Comparison of ENCODE assay signal across 14 cellular contexts in genomic region chr3:99902091-99902490, GRCh38.
DNase-seq lines count a peak whose midpoint lies in the region; ATAC-seq and TF ChIP-seq lines count a peak whose summit lies in the region.
"Had no signal": no experiment of that assay in that cellular context is flagged by ENCODE, and none has a peak within 500 bp of the region (broad histone marks: within the 10 kb centered on the region; RNA-seq: fewer than 3 reads in every experiment).

No MANE protein-coding gene starts in this region.

- H3K27ac Mint-ChIP-seq in activated CD4-positive, alpha-beta T cell treated with anti-CD3 and anti-CD28 coated beads, Interleukin-2, amount 10 ng/mL, durations not matched to agents 24 days and 14 days = no peak overlapping the region

- no peaks in the 10 kb centered on the region for H3K9me2 ChIP-seq in GM23248 (ENCODE audit: insufficient read depth)

- H3K9ac ChIP-seq in GM23248 (peak overlapping the region; percentile 49), skeletal muscle tissue (ENCODE audit: low read depth in 1 of 3, low read length in 3 of 3) (no peak overlapping the region)

- CTCF ChIA-PET in RWPE1 (lab: Yijun Ruan, JAX) = no interaction called here

- H3F3A ChIP-seq in GM23248 (ENCODE audit: insufficient read depth) = peaks cover 35% of the 10 kb centered on the region

- H3K36me3 ChIP-seq in GM23248 (ENCODE audit: low read depth) (no peaks in the 10 kb centered on the region), skeletal muscle tissue (ENCODE audit: control insufficient read depth in 3 of 3, insufficient read depth in 3 of 3, low read length in 3 of 3) (peaks cover 0 to 8% (median 3%) of the 10 kb centered on the region in 3 donors)
- H3K36me3 ChIP-seq: suprapubic skin had no signal

- TF ChIP-seq CTCF in RWPE1 (conservative IDR thresholded peaks at IDR 0.05; ENCODE audit: low read depth) (no peak), fibroblast of pulmonary artery (IDR thresholded peaks at IDR 0.05; ENCODE audit: low read length, missing control alignments) (no peak)

- POLR2A ChIA-PET in RWPE1 (lab: Yijun Ruan, JAX; ENCODE audit: low non-redundant PET) = no interaction called here

- no peaks in the 10 kb centered on the region for H3K9me3 ChIP-seq in GM23248 (ENCODE audit: low read depth)
- no peaks in the 10 kb centered on the region for H3K9me3 ChIP-seq in skeletal muscle tissue (ENCODE audit: control insufficient read depth in 3 of 3, low read length in 3 of 3)
- H3K9me3 ChIP-seq: suprapubic skin had no signal

- no peaks in the 10 kb centered on the region for H3K27me3 ChIP-seq in GM23248 (replicated peaks; ENCODE audit: insufficient read depth)
- H3K27me3 ChIP-seq in skeletal muscle tissue (ENCODE audit: control insufficient read depth in 3 of 3, insufficient read depth in 3 of 3, low read length in 3 of 3) = no peaks in the 10 kb centered on the region
- H3K27me3 ChIP-seq: suprapubic skin had no signal

- no peak for ATAC-seq in HG03196 (IDR thresholded peaks at IDR 0.05; ENCODE audit: unreplicated experiment)

- DNase-seq in GM23248 (peak; percentile 25), RWPE1 (ENCODE audit: low spot score) (peak; percentile 16), fibroblast of pulmonary artery (ENCODE audit: low read depth) (peak; percentile 39), ACHN (no peak), NCI-H2107 (lab: John Stamatoyannopoulos, UW) (no peak)
- no peak for DNase-seq in activated CD4-positive, alpha-beta T cell treated with anti-CD3 and anti-CD28 coated beads, Interleukin-2, amount 10 ng/mL, durations not matched to agents 24 days and 14 days
- DNase-seq: activated B cell treated with CpG ODN at 0.5 μM for 24 hours; activated T-cell treated with anti-CD3 and anti-CD28 coated beads, Interleukin-2, amount 50 U/mL, for 1 hour; anterior cingulate cortex; NCI-H1092; SHP77 had no signal

- H2AFZ ChIP-seq in GM23248 = no peak overlapping the region

- intact Hi-C loops in activated CD4-positive, alpha-beta T cell treated with anti-CD3 and anti-CD28 coated beads, Interleukin-2, amount 10 ng/mL, durations not matched to agents 24 days and 14 days (cut with micrococcal nuclease) = no loop called here

- in situ Hi-C loops in GM23248 (cut with MboI) = no loop called here
- in situ Hi-C loops in ACHN (cut with HindIII; ENCODE audit: low pct_ligation_motif_present, low pct_unique_long_range_greater_than_20kb, low sequenced_read_pairs) = no loop called here

- no peaks in the 10 kb centered on the region for H3K27me3 Mint-ChIP-seq in activated CD4-positive, alpha-beta T cell treated with anti-CD3 and anti-CD28 coated beads, Interleukin-2, amount 10 ng/mL, durations not matched to agents 24 days and 14 days
- H3K27me3 Mint-ChIP-seq: activated B cell treated with CpG ODN at 0.5 μM for 24 hours had no signal

- H3K4me2 ChIP-seq in GM23248 (ENCODE audit: unreplicated experiment) = peak overlapping the region; percentile 76

- 42 to 61% methylated on average over 1 of the region's 1 CpG for WGBS in GM23248 (ENCODE audit: low coverage in 1 of 2, low lambda C conversion rate in 2 of 2, missing lambda C conversion rate in 2 of 2), 2 experiments

- H3K4me3 Mint-ChIP-seq in activated CD4-positive, alpha-beta T cell treated with anti-CD3 and anti-CD28 coated beads, Interleukin-2, amount 10 ng/mL, durations not matched to agents 24 days and 14 days = no peak overlapping the region
- H3K4me3 Mint-ChIP-seq: activated B cell treated with CpG ODN at 0.5 μM for 24 hours had no signal

- H3K4me3 ChIP-seq in GM23248 (peak overlapping the region; percentile 55), fibroblast of pulmonary artery (replicated peaks; ENCODE audit: low read depth, low read length) (no peak overlapping the region), skeletal muscle tissue (ENCODE audit: low read length in 3 of 3) (no peak overlapping the region)
- H3K4me3 ChIP-seq: suprapubic skin had no signal

- H3K36me3 Mint-ChIP-seq in activated CD4-positive, alpha-beta T cell treated with anti-CD3 and anti-CD28 coated beads, Interleukin-2, amount 10 ng/mL, durations not matched to agents 24 days and 14 days (ENCODE audit: low read depth) = no peaks in the 10 kb centered on the region

- H4K20me1 ChIP-seq in GM23248 (ENCODE audit: insufficient read depth) = no peaks in the 10 kb centered on the region

- H3K27ac ChIP-seq in GM23248 = peak overlapping the region; percentile 71
- no peak overlapping the region for H3K27ac ChIP-seq in RWPE1
- H3K27ac ChIP-seq in skeletal muscle tissue (ENCODE audit: low read depth, low read length) = peak overlapping the region; percentile 58

- H3K4me1 ChIP-seq in GM23248 (ENCODE audit: insufficient read depth) (peaks cover 44% of the 10 kb centered on the region), skeletal muscle tissue (ENCODE audit: control insufficient read depth in 3 of 3, insufficient read depth in 3 of 3, low read length in 3 of 3) (peaks cover 0 to 7% (median 3%) of the 10 kb centered on the region in 3 donors)

- peaks cover 8% of the 10 kb centered on the region; the same call in 1 of the 2 replicates for H3K79me2 ChIP-seq in GM23248 (ENCODE audit: insufficient read depth)

- peaks cover 2% of the 10 kb centered on the region for H3K4me1 Mint-ChIP-seq in activated CD4-positive, alpha-beta T cell treated with anti-CD3 and anti-CD28 coated beads, Interleukin-2, amount 10 ng/mL, durations not matched to agents 24 days and 14 days

- no peaks in the 10 kb centered on the region for H3K9me3 Mint-ChIP-seq in activated CD4-positive, alpha-beta T cell treated with anti-CD3 and anti-CD28 coated beads, Interleukin-2, amount 10 ng/mL, durations not matched to agents 24 days and 14 days
- H3K9me3 Mint-ChIP-seq: activated B cell treated with CpG ODN at 0.5 μM for 24 hours had no signal

Comparison
In these comparisons a context has a peak if more than half of its experiments do, and no peak if none do; other contexts are left out.
1. DNase-seq: peak in GM23248 (single experiment), RWPE1 (single experiment) and fibroblast of pulmonary artery (single experiment); none in ACHN (single experiment), activated CD4-positive, alpha-beta T cell treated with anti-CD3 and anti-CD28 coated beads, Interleukin-2, amount 10 ng/mL, durations not matched to agents 24 days and 14 days (single experiment) and NCI-H2107 (single experiment).